1 cellular context compared by ENCODE assay signal in the genomic region with DNA sequence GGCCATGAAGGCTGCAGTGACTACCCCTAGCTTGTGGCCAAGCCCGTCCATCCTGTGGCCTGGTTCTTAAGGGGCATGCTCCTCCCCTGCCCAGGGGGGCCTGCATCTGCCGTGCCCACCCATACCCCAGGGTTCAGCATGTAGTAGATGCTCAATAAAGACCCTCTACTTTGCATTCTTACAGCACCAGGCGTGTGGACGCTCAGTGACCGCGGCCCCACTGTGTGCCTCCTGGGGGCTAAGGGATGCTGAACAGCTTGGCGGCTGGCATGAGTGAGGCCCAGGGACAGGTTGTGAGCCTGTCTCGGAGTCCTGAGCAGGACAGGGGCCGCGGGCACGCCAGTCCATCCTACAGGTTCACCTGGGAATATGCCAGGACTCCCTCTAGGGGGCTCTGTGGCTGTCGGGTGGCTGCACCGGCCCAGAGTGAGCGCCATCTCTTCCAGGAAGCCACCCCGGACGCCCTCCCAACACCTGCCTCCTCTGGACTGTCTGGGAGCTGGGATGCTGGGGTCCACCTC.
TF ChIP-seq lines count a peak whose summit lies in the region.

No MANE protein-coding gene starts in this region.

TF ChIP-seq in H1, 55 proteins besides CTCF, POLR2A, EP300 and RAD21:
- TF ChIP-seq CEBPB (IDR thresholded peaks at IDR 0.05; ENCODE audit: low read depth, low read length) (no peak), GABPA (IDR thresholded peaks at IDR 0.05; ENCODE audit: borderline replicate concordance, insufficient read depth, low read length) (peak; percentile 46; the same call in 1 of the 2 replicates)
